In the genomic region with DNA sequence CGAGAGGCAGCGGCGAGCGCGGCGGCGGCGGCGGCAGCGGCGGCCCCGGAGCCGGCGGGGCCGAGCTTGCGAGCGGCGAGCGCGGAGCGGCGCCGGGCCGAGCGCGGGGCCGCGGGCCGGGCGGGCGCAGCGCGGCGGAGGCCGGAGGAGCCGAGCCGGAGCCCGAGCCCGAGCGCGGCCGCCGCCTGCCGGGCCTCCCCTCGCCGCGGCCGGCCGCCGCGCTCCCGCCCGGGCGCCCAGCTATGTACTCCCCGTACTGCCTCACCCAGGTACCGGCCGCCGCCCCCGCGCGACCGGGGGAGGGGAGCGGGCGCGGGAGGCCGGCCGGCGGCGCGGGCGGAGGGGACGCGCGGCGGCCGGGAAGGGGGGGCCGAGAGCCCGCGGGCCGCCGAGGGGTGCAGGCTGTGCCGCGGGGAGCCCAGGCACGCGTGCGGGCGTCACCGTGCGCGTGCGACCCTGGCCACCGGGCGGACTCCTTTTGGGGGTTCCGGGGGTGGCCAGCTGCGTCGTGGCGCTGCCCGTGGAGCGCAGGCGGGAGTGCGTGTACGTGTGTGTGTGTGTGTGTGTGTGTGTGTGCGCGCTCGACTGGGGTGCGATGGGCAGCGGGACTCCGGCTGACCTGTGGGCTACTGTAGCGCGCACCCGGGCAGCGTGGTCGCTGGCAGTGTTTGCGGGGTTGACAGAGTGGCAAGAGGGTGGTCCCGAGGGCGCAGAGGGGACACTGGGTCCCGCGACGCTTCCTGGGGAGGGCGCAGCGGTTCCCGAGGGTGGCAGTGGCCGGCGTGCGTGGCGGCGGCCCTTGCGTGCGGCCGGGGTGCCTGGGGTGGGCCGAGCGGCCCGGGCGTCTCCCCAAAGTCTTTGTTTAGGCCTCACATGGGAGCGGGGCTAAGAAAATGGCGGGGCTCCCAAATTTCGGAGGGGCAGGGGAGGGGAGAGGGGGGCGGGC, we compare ENCODE assay signal across 1 cellular context.
A peak's percentile ranks its signal among the peaks of the same experiment; 100 is the strongest.
TF ChIP-seq lines count a peak whose summit lies in the region.

No MANE protein-coding gene starts in this region.

TF ChIP-seq in H1, 55 proteins besides CTCF, POLR2A, EP300 and RAD21:
- TF ChIP-seq SP2 (IDR thresholded peaks at IDR 0.05; ENCODE audit: low read length) (no peak), RNF2 (IDR thresholded peaks at IDR 0.05; ENCODE audit: borderline replicate concordance, low read depth, low read length, missing control alignments, poor library complexity, severe bottlenecking) (peak; percentile 59), JUN (IDR thresholded peaks at IDR 0.05; ENCODE audit: low read depth, low read length) (no peak), CHD1 (IDR thresholded peaks at IDR 0.05; ENCODE audit: low read depth, low read length) (no peak), KDM5A (IDR thresholded peaks at IDR 0.05; ENCODE audit: low read length) (no peak), RXRA (IDR thresholded peaks at IDR 0.05; ENCODE audit: insufficient read depth, low read depth, low read length) (no peak), TCF12 (IDR thresholded peaks at IDR 0.05; ENCODE audit: low read depth, low read length) (no peak), BCL11A (IDR thresholded peaks at IDR 0.05; ENCODE audit: low read depth in 2 of 2, low read length in 2 of 2) (no peak), BACH1 (IDR thresholded peaks at IDR 0.05; ENCODE audit: low read length) (no peak), KDM1A (IDR thresholded peaks at IDR 0.05; ENCODE audit: borderline replicate concordance, low read length) (no peak), KDM4A (IDR thresholded peaks at IDR 0.05; ENCODE audit: low read depth, low read length, severe bottlenecking) (peak; percentile 43), SUZ12 (IDR thresholded peaks at IDR 0.05; ENCODE audit: low read length) (no peak)
- TF ChIP-seq, protein P1, sequence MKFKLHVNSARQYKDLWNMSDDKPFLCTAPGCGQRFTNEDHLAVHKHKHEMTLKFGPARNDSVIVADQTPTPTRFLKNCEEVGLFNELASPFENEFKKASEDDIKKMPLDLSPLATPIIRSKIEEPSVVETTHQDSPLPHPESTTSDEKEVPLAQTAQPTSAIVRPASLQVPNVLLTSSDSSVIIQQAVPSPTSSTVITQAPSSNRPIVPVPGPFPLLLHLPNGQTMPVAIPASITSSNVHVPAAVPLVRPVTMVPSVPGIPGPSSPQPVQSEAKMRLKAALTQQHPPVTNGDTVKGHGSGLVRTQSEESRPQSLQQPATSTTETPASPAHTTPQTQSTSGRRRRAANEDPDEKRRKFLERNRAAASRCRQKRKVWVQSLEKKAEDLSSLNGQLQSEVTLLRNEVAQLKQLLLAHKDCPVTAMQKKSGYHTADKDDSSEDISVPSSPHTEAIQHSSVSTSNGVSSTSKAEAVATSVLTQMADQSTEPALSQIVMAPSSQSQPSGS (IDR thresholded peaks at IDR 0.05; ENCODE audit: low read length), result no peak
